ENCODE assay signal across 8 cellular contexts in the genomic region with DNA sequence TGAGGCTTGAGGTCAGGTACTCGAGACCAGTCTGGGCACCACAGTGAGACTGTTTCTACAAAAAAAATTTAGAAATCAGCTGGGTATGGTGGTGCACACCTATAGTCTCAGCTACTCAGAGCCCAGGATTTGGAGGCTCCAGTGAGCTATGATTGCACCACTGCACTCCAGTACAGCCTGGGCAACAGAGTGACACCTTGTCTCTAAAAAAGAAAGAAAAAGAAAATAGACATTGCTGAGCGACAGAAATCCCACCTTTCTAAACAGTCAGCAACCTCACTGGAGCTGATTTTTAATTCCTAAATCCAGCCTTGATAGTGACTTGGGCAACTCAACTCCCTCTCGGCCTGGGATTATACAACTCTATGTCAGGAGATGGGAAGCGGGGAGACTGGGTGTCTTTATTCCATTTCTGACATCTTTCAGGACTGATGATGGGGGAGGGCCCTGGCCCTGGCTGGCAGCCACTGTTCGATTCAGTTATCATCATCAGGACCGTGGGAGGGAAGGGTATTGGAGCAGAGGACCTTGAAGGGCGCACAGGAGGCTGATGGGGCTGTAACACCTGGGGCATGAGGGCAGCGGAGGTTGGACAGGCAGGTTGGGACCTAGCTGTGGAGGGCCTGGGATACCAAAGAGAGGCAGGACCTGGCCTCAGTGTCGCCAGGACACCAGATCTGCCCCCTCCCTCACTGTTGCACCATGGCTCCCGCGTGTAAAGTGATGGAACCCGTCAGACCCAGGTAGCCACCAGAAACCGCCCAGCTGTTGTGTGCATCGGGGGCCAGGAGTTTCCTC. TPM values are rescaled to one million over a fixed set of nuclear protein-coding genes. Genes with fewer than 3 reads are reported as not detected.
DNase-seq lines count a peak whose midpoint lies in the region; ATAC-seq and TF ChIP-seq lines count a peak whose summit lies in the region.

No MANE protein-coding gene starts in this region.

- no peaks in the 10 kb centered on the region for H3K36me3 ChIP-seq in RWPE2 (ENCODE audit: low read depth)
- H3K36me3 ChIP-seq in esophagus squamous epithelium: peaks cover 0 to 4% (median 0%) of the 10 kb centered on the region in 3 donors

- ATAC-seq in RWPE2 (ENCODE audit: low read depth): no peak
- no peak for ATAC-seq in GM18517 (IDR thresholded peaks at IDR 0.05; ENCODE audit: unreplicated experiment)

- H3K27me3 ChIP-seq in RWPE2 (ENCODE audit: insufficient read depth, poor library complexity, severe bottlenecking) (no peaks in the 10 kb centered on the region), esophagus squamous epithelium (no peaks in the 10 kb centered on the region)

- DNase-seq in Calu3 (no peak), RWPE2 (ENCODE audit: low spot score) (no peak), esophagus squamous epithelium (lab: John Stamatoyannopoulos, UW) (no peak), progenitor cell of endocrine pancreas (ENCODE audit: low spot score, unreplicated experiment) (no peak), DMS53 (lab: John Stamatoyannopoulos, UW) (no peak), NCI-H128 (lab: John Stamatoyannopoulos, UW; ENCODE audit: unreplicated experiment) (no peak), cerebellum (ENCODE audit: low spot score) (no peak)

- H3K4me1 Mint-ChIP-seq in Calu3 (ENCODE audit: low read depth, unreplicated experiment) (peaks cover 17% of the 10 kb centered on the region), progenitor cell of endocrine pancreas (ENCODE audit: low read depth) (peaks cover 14% of the 10 kb centered on the region)

- H3K27ac ChIP-seq in RWPE2 (ENCODE audit: poor library complexity, severe bottlenecking) (peak overlapping the region; percentile 90), esophagus squamous epithelium (peak overlapping the region; percentile 90 to 98 (median 95))

- H3K9me3 ChIP-seq in RWPE2 (ENCODE audit: severe bottlenecking) (no peaks in the 10 kb centered on the region), esophagus squamous epithelium (no peaks in the 10 kb centered on the region)

- H3K4me1 ChIP-seq in RWPE2 (ENCODE audit: insufficient read depth, poor library complexity, severe bottlenecking) (peaks cover 6% of the 10 kb centered on the region), esophagus squamous epithelium (peaks cover 13 to 42% (median 14%) of the 10 kb centered on the region in 3 donors)

- no peak for TF ChIP-seq POLR2A in esophagus squamous epithelium (IDR thresholded peaks at IDR 0.05)

- no TSS peak for BruUV-seq in Calu3 (replicated peaks; lab: Mats Ljungman, UMichigan)

- H3K4me3 ChIP-seq in RWPE2 (ENCODE audit: severe bottlenecking) (peak overlapping the region; percentile 57), esophagus squamous epithelium (peak overlapping the region; percentile 51 to 77 (median 62))

- no peaks in the 10 kb centered on the region for H3K27me3 Mint-ChIP-seq in Calu3 (ENCODE audit: unreplicated experiment)
- H3K27me3 Mint-ChIP-seq in progenitor cell of endocrine pancreas: no peaks in the 10 kb centered on the region

- TF ChIP-seq CTCF in Calu3 (IDR thresholded peaks at IDR 0.05; ENCODE audit: unreplicated experiment): no peak
- no peak for TF ChIP-seq CTCF in RWPE2 (IDR thresholded peaks at IDR 0.05; ENCODE audit: poor library complexity, severe bottlenecking)
- no peak for TF ChIP-seq CTCF in esophagus squamous epithelium (IDR thresholded peaks at IDR 0.05)
- no peak for TF ChIP-seq CTCF in progenitor cell of endocrine pancreas (IDR thresholded peaks at IDR 0.05; ENCODE audit: unreplicated experiment)

- H3K4me3 Mint-ChIP-seq in Calu3 (ENCODE audit: low read depth, unreplicated experiment) (peak overlapping the region; percentile 66), progenitor cell of endocrine pancreas (ENCODE audit: low read depth) (peak overlapping the region; percentile 88)

- CTCF ChIA-PET in Calu3 (lab: Charles Lee): interaction anchor here (2.6 kb wide), 1 partner anchor 25 kb away, joined by 11 read pairs; no protein-coding TSS in a partner anchor

- intact Hi-C loops in Calu3 (cut with micrococcal nuclease; ENCODE audit: unreplicated experiment) (no loop called here), esophagus squamous epithelium (cut with DNase I) (loop anchor here (5.0 kb wide), 1 partner anchor 140 kb away; no protein-coding TSS in a partner anchor)

- 53 to 85% methylated on average over 3 to 13 of the region's 14 CpGs for WGBS in esophagus squamous epithelium, 2 donors

- H3K27ac Mint-ChIP-seq in Calu3 (ENCODE audit: unreplicated experiment): peak overlapping the region; percentile 11
- peak overlapping the region; percentile 97 for H3K27ac Mint-ChIP-seq in progenitor cell of endocrine pancreas

- no peaks in the 10 kb centered on the region for H3K9me3 Mint-ChIP-seq in Calu3 (ENCODE audit: low read depth, unreplicated experiment)
- H3K9me3 Mint-ChIP-seq in progenitor cell of endocrine pancreas (ENCODE audit: low read depth): no peaks in the 10 kb centered on the region

- H3K36me3 Mint-ChIP-seq in Calu3 (ENCODE audit: insufficient read depth, unreplicated experiment) (peaks cover 40% of the 10 kb centered on the region), progenitor cell of endocrine pancreas (ENCODE audit: insufficient read depth) (no peaks in the 10 kb centered on the region)

RNA-seq across cellular contexts. Expression of a gene that starts 14.7 kb away (rescaled TPM):
- total RNA-seq in Calu3 (2022) (72.7 and 135 TPM in 2 replicates), esophagus squamous epithelium (1,000 to 10,000 TPM; 2,415 to 6,888 (median 3,249) TPM), progenitor cell of endocrine pancreas (111 and 118 TPM in 2 replicates), cerebellum (11.9 TPM)

RNA-seq across cellular contexts. Expression of a gene that starts 41.6 kb away (rescaled TPM):
- 113 and 122 TPM in 2 replicates for total RNA-seq in Calu3 (2022)
- 10 to 100 TPM; 52.8 to 97.7 (median 66.3) TPM for total RNA-seq in esophagus squamous epithelium
- total RNA-seq in progenitor cell of endocrine pancreas: 132 and 136 TPM in 2 replicates
- total RNA-seq in cerebellum: 226 TPM

Comparison
In these comparisons a context has a peak if more than half of its experiments do, and no peak if none do; other contexts are left out.
1. RNA of a gene that starts 14.7 kb away (total RNA-seq): 2,415 to 6,888 TPM in esophagus squamous epithelium; 111 to 118 TPM in progenitor cell of endocrine pancreas, 72.7 to 135 TPM in Calu3 and 11.9 TPM in cerebellum (single experiment); every median in the first group is over 10 times any median in the second.